Comparison of ENCODE assay signal across 13 cellular contexts in the genomic region with DNA sequence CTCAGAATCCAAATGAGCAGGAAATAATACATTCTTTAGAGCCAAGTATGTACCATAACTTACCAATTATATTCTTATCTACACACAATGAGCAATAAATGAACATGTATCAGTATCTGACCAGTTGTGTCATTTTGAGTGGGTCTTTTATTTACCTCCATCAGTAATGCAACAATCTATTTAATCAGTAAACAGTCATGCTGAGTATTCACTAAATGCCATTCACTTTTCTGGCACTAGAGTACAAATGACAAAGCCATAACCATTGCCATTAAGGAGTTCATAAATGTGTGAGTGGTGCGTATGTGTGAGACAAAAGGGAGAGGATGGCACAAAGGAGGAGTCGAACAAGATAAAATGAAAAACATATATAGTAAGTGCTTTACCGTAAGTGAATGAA. TPM values are rescaled to one million over a fixed set of nuclear protein-coding genes. Genes with fewer than 3 reads are reported as not detected.
DNase-seq lines count a peak whose midpoint lies in the region; ATAC-seq and TF ChIP-seq lines count a peak whose summit lies in the region.
"Had no signal": no experiment of that assay in that cellular context is flagged by ENCODE, and none has a peak within 500 bp of the region (broad histone marks: within the 10 kb centered on the region; RNA-seq: fewer than 3 reads in every experiment).

No MANE protein-coding gene starts in this region.

- H3K36me3 Mint-ChIP-seq in MCF 10A (ENCODE audit: insufficient read depth, unreplicated experiment): peaks cover 22% of the 10 kb centered on the region
- peaks cover 19% of the 10 kb centered on the region for H3K36me3 Mint-ChIP-seq in type B pancreatic cell

- intact Hi-C loops in MCF 10A (cut with micrococcal nuclease) (no loop called here), breast epithelium (cut with DNase I; ENCODE audit: low total_unique reads) (no loop called here), mammary epithelial cell (cut with micrococcal nuclease) (no loop called here), OCI-LY7 (cut with micrococcal nuclease; ENCODE audit: unreplicated experiment) (loop anchor here (5.0 to 10.0 kb wide), 3 partner anchors 112 to 1106 kb away; a partner anchor contains a TSS)

- no peak for ATAC-seq in HG02623 (IDR thresholded peaks at IDR 0.05; ENCODE audit: unreplicated experiment)
- ATAC-seq: GM12878, lower lobe of right lung had no signal

- no TSS peak for BruUV-seq in MCF 10A (replicated peaks; lab: Mats Ljungman, UMichigan)
- no TSS peak for BruUV-seq in mammary epithelial cell (replicated peaks; lab: Mats Ljungman, UMichigan)
- BruUV-seq in OCI-LY7 (replicated peaks; lab: Mats Ljungman, UMichigan): no TSS peak

- H3K79me2 ChIP-seq in mammary epithelial cell (ENCODE audit: insufficient read depth, low read length) (peaks cover 35% of the 10 kb centered on the region), OCI-LY7 (ENCODE audit: insufficient read depth, low read depth, low read length) (peaks cover 35% of the 10 kb centered on the region)

- dilution Hi-C loops in mammary epithelial cell (cut with HindIII; ENCODE audit: low sequenced_read_pairs): no loop called here

- H4K20me1 ChIP-seq in mammary epithelial cell (ENCODE audit: insufficient read depth, low read length) (no peaks in the 10 kb centered on the region), OCI-LY7 (ENCODE audit: insufficient read depth, low read length) (peaks cover 16% of the 10 kb centered on the region)

- H3K27me3 Mint-ChIP-seq in MCF 10A (ENCODE audit: insufficient read depth, unreplicated experiment) (no peaks in the 10 kb centered on the region), type B pancreatic cell (no peaks in the 10 kb centered on the region)

- H3K9ac ChIP-seq in mammary epithelial cell (ENCODE audit: insufficient read depth, low read length): no peak overlapping the region

- H3K27ac ChIP-seq in breast epithelium: no peak overlapping the region
- H3K27ac ChIP-seq in mammary epithelial cell (ENCODE audit: insufficient read depth, low read depth, low read length): peak overlapping the region; percentile 97
- H3K27ac ChIP-seq in OCI-LY7 (ENCODE audit: low read depth, low read length, poor library complexity, severe bottlenecking): no peak overlapping the region
- H3K27ac ChIP-seq: lower lobe of right lung had no signal

- H3K4me3 Mint-ChIP-seq in MCF 10A (ENCODE audit: unreplicated experiment) (peak overlapping the region; percentile 54), type B pancreatic cell (peak overlapping the region; percentile 69)

- peak overlapping the region; percentile 84 for H3K4me2 ChIP-seq in mammary epithelial cell (ENCODE audit: insufficient read depth, low read depth, low read length)
- H3K4me2 ChIP-seq in OCI-LY7 (ENCODE audit: low read length): no peak overlapping the region

- CTCF ChIA-PET in MCF 10A (lab: Yijun Ruan, JAX) (no interaction called here), mammary epithelial cell (lab: Charles Lee; ENCODE audit: low non-redundant PET) (no interaction called here), OCI-LY7 (lab: Charles Lee; ENCODE audit: unreplicated experiment) (no interaction called here)

- H3K4me1 Mint-ChIP-seq in MCF 10A (ENCODE audit: insufficient read depth, unreplicated experiment) (peaks cover 14% of the 10 kb centered on the region), type B pancreatic cell (ENCODE audit: unreplicated experiment) (peaks cover 9% of the 10 kb centered on the region)

- H3K36me3 ChIP-seq in breast epithelium: no peaks in the 10 kb centered on the region
- peaks cover 5% of the 10 kb centered on the region for H3K36me3 ChIP-seq in mammary epithelial cell (ENCODE audit: insufficient read depth, low read length)
- peaks cover 24% of the 10 kb centered on the region for H3K36me3 ChIP-seq in OCI-LY7 (ENCODE audit: insufficient read depth, low read length)
- H3K36me3 ChIP-seq: sigmoid colon had no signal

- H3K9me3 Mint-ChIP-seq in MCF 10A (ENCODE audit: unreplicated experiment) (no peaks in the 10 kb centered on the region), type B pancreatic cell (no peaks in the 10 kb centered on the region)

- H3K4me3 ChIP-seq in breast epithelium (no peak overlapping the region), mammary epithelial cell (replicated peaks in 1 of 3; ENCODE audit: insufficient read depth in 1 of 3, low read depth in 2 of 3, low read length in 3 of 3) (no peak overlapping the region), OCI-LY7 (ENCODE audit: low read depth, low read length, poor library complexity, severe bottlenecking) (no peak overlapping the region)

- H3K4me1 ChIP-seq in breast epithelium: peaks cover 3 to 5% of the 10 kb centered on the region in 2 donors
- H3K4me1 ChIP-seq in mammary epithelial cell (ENCODE audit: insufficient read depth, low read length): peaks cover 18% of the 10 kb centered on the region
- H3K4me1 ChIP-seq in OCI-LY7 (ENCODE audit: insufficient read depth, low read length, poor library complexity, severe bottlenecking): peaks cover 18% of the 10 kb centered on the region

- peaks cover 5% of the 10 kb centered on the region; the same call in 1 of the 2 replicates for H3K9me2 ChIP-seq in OCI-LY7 (ENCODE audit: insufficient read depth, low read length)

- in situ Hi-C loops in mammary epithelial cell (cut with MboI; ENCODE audit: low sequenced_read_pairs in 2 of 2): no loop called here

- WGBS in mammary epithelial cell (ENCODE audit: low coverage, missing lambda C conversion rate): 98% methylated on average over 3 of the region's 3 CpGs

- H2AFZ ChIP-seq in mammary epithelial cell (ENCODE audit: low read depth, low read length): peak overlapping the region; percentile 28
- no peak overlapping the region for H2AFZ ChIP-seq in OCI-LY7 (ENCODE audit: low read length)

- TF ChIP-seq CTCF in MCF 10A (IDR thresholded peaks at IDR 0.05; ENCODE audit: unreplicated experiment) (no peak), breast epithelium (IDR thresholded peaks at IDR 0.05) (no peak), mammary epithelial cell (conservative IDR thresholded peaks at IDR 0.05 in 1 of 2, IDR thresholded peaks at IDR 0.05 in 1 of 2; ENCODE audit: extremely low read depth in 1 of 2, insufficient read depth in 1 of 2, low read depth in 1 of 2, low read length in 2 of 2) (no peak), type B pancreatic cell (conservative IDR thresholded peaks at IDR 0.05) (no peak), OCI-LY7 (conservative IDR thresholded peaks at IDR 0.05; ENCODE audit: low read length) (no peak)

- H3K27ac Mint-ChIP-seq in MCF 10A (ENCODE audit: low read depth, unreplicated experiment): peak overlapping the region; percentile 37
- H3K27ac Mint-ChIP-seq in type B pancreatic cell: peak overlapping the region; percentile 73

- POLR2A ChIA-PET in MCF 10A (lab: Yijun Ruan, JAX) (interaction anchor here (0.8 kb wide), 1 partner anchor 108 kb away, joined by 3 read pairs; no protein-coding TSS in a partner anchor), OCI-LY7 (lab: Charles Lee) (no interaction called here)

- no peak for DNase-seq in MCF 10A (ENCODE audit: unreplicated experiment)
- DNase-seq in breast epithelium (ENCODE audit: low spot score in 2 of 2): no peak
- peak; percentile 24 to 57 for DNase-seq in NCI-H526 (lab: John Stamatoyannopoulos, UW)
- no peak for DNase-seq in mammary epithelial cell
- DNase-seq in type B pancreatic cell (ENCODE audit: extremely low spot score, unreplicated experiment): no peak
- no peak for DNase-seq in OCI-LY7 (ENCODE audit: low spot score)
- no peak for DNase-seq in HT-29 (ENCODE audit: low spot score)
- DNase-seq: lower lobe of right lung, NCI-H524, sigmoid colon, T-helper 9 cell had no signal

- TF ChIP-seq POLR2A in breast epithelium (IDR thresholded peaks at IDR 0.05): no peak

- H3K9me3 ChIP-seq in breast epithelium (no peaks in the 10 kb centered on the region), mammary epithelial cell (replicated peaks; ENCODE audit: insufficient read depth, low read length) (no peaks in the 10 kb centered on the region), OCI-LY7 (ENCODE audit: low read length) (no peaks in the 10 kb centered on the region)
- H3K9me3 ChIP-seq: lower lobe of right lung, sigmoid colon had no signal

- H3K27me3 ChIP-seq in breast epithelium (no peaks in the 10 kb centered on the region), mammary epithelial cell (ENCODE audit: insufficient read depth, low read length) (no peaks in the 10 kb centered on the region)
- H3K27me3 ChIP-seq: sigmoid colon had no signal

RNA-seq across cellular contexts. Expression of a gene that starts 1.5 kb away (rescaled TPM):
- total RNA-seq in MCF 10A (2022): 203 and 233 TPM in 2 replicates
- 10 to 100 TPM; 50.1 to 60.0 (median 50.8) TPM for total RNA-seq in breast epithelium
- 100 to 1,000 TPM in 1 of 2 donors, 10 to 100 TPM in 1; 83.2 to 163 TPM for total RNA-seq in mammary epithelial cell
- polyA plus RNA-seq in mammary epithelial cell: 133 TPM
- 84.0 TPM for polyA minus RNA-seq in mammary epithelial cell
- total RNA-seq in type B pancreatic cell (ENCODE audit: low replicate concordance): 140 and 258 TPM in 2 replicates
- 43.1 and 45.5 TPM in 2 replicates for total RNA-seq in OCI-LY7 (2014; rRNA removed; shearing (Covaris generic))
- 99.5 and 107 TPM in 2 replicates for total RNA-seq in OCI-LY7 (2022)
- total RNA-seq in HT-29 (2014; rRNA removed; shearing (Covaris generic)): 94.6 and 99.7 TPM in 2 replicates

RNA-seq across cellular contexts. Expression of a gene that starts 30.4 kb away (rescaled TPM):
- total RNA-seq in MCF 10A (2022) (39.1 and 40.8 TPM in 2 replicates), breast epithelium (10 to 100 TPM; 28.8 to 51.7 (median 44.2) TPM), mammary epithelial cell (10 to 100 TPM; 43.2 to 49.2 TPM), type B pancreatic cell (ENCODE audit: low replicate concordance) (33.9 and 71.9 TPM in 2 replicates), OCI-LY7 (2022) (87.2 and 103 TPM in 2 replicates)
- 30.6 TPM for polyA plus RNA-seq in mammary epithelial cell
- 29.7 TPM for polyA minus RNA-seq in mammary epithelial cell
- total RNA-seq in OCI-LY7 (2014; rRNA removed; shearing (Covaris generic)): 54.9 and 68.6 TPM in 2 replicates
- 26.4 and 38.0 TPM in 2 replicates for total RNA-seq in HT-29 (2014; rRNA removed; shearing (Covaris generic))

Comparison
In these comparisons a context has a peak if more than half of its experiments do, and no peak if none do; other contexts are left out.
1. DNase-seq: peak in NCI-H526 (2 of 2); none in MCF 10A (single experiment), breast epithelium (0 of 2), mammary epithelial cell (single experiment), type B pancreatic cell (single experiment), OCI-LY7 (single experiment) and HT-29 (single experiment).